2 cellular contexts compared by ENCODE assay signal in the genomic region with DNA sequence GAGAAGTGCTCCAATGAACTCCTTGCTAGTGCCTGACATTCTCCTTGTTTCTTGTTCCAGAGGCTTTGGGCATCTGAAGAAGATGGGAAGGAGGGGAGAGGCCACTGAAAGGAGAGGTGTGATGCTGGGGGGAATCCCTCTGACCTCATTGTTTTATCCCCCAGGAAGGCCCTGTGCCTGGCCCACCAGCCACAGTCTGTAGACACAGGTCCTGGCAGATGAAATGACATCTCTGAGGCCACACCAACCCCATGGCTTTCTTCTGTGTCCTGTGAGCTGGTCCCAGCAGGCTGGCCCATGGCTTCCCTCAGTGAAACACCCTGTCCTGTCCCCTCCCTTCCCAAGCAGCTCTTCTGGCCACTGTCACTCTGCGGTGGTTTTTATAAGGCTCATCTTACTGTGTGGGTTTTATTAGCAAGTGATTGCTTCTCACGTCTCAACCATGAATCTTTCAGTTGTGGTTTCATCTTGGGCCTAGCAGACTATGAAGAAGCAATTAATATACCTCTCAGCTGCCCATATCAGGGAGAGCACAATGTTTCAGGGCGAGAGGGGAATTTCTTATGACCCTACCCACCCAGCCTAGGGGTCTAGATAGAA.
TF ChIP-seq lines count a peak whose summit lies in the region.

No MANE protein-coding gene starts in this region.

TF ChIP-seq in IMR-90, 13 proteins besides CTCF, POLR2A, EP300 and RAD21:
- TF ChIP-seq NFE2L2 (IDR thresholded peaks at IDR 0.05; ENCODE audit: low read depth, low read length) (no peak), MXI1 (IDR thresholded peaks at IDR 0.05; ENCODE audit: borderline replicate concordance, low read depth, low read length) (no peak), MAZ (IDR thresholded peaks at IDR 0.05; ENCODE audit: borderline replicate concordance, low read depth, low read length) (no peak), RCOR1 (IDR thresholded peaks at IDR 0.05; ENCODE audit: insufficient replicate concordance, low read length) (no peak), RFX5 (IDR thresholded peaks at IDR 0.05; ENCODE audit: low read depth, low read length) (no peak), SMC3 (IDR thresholded peaks at IDR 0.05; ENCODE audit: low read depth, low read length) (no peak), CHD1 (IDR thresholded peaks at IDR 0.05; ENCODE audit: low read depth, low read length) (no peak), CEBPB (IDR thresholded peaks at IDR 0.05; ENCODE audit: low read depth, low read length) (no peak), MAFK (IDR thresholded peaks at IDR 0.05; ENCODE audit: low read depth, low read length) (no peak), BHLHE40 (IDR thresholded peaks at IDR 0.05; ENCODE audit: low read depth, low read length) (no peak), FOS (IDR thresholded peaks at IDR 0.05; ENCODE audit: low read depth, low read length) (no peak)
- TF ChIP-seq, protein P1, sequence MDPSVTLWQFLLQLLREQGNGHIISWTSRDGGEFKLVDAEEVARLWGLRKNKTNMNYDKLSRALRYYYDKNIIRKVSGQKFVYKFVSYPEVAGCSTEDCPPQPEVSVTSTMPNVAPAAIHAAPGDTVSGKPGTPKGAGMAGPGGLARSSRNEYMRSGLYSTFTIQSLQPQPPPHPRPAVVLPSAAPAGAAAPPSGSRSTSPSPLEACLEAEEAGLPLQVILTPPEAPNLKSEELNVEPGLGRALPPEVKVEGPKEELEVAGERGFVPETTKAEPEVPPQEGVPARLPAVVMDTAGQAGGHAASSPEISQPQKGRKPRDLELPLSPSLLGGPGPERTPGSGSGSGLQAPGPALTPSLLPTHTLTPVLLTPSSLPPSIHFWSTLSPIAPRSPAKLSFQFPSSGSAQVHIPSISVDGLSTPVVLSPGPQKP (IDR thresholded peaks at IDR 0.05; ENCODE audit: borderline replicate concordance, low read depth, low read length), result no peak
- TF ChIP-seq, protein P2, sequence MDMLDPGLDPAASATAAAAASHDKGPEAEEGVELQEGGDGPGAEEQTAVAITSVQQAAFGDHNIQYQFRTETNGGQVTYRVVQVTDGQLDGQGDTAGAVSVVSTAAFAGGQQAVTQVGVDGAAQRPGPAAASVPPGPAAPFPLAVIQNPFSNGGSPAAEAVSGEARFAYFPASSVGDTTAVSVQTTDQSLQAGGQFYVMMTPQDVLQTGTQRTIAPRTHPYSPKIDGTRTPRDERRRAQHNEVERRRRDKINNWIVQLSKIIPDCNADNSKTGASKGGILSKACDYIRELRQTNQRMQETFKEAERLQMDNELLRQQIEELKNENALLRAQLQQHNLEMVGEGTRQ (IDR thresholded peaks at IDR 0.05; ENCODE audit: low read depth, low read length), result no peak

TF ChIP-seq in HepG2, 621 proteins besides CTCF, POLR2A, EP300 and RAD21:
- no peak for TF ChIP-seq HNRNPLL (IDR thresholded peaks at IDR 0.05; ENCODE audit: low read depth, low read length, poor library complexity, severe bottlenecking)
- no peak for TF ChIP-seq ZMYM2 (CRISPR knock-in tag; IDR thresholded peaks at IDR 0.05)
- no peak for TF ChIP-seq SALL1 (CRISPR knock-in tag; IDR thresholded peaks at IDR 0.05)
- TF ChIP-seq THAP11 (CRISPR knock-in tag; IDR thresholded peaks at IDR 0.05), result no peak
- no peak for TF ChIP-seq ZNF3 (CRISPR knock-in tag; IDR thresholded peaks at IDR 0.05)
- no peak for TF ChIP-seq ZNF331 (CRISPR knock-in tag; IDR thresholded peaks at IDR 0.05)
- TF ChIP-seq ZSCAN9 (CRISPR knock-in tag; IDR thresholded peaks at IDR 0.05; ENCODE audit: borderline replicate concordance), result no peak
- TF ChIP-seq RORA (CRISPR knock-in tag; IDR thresholded peaks at IDR 0.05), result no peak
- no peak for TF ChIP-seq NRL (CRISPR knock-in tag; IDR thresholded peaks at IDR 0.05; ENCODE audit: borderline replicate concordance)
- TF ChIP-seq PLRG1 (conservative IDR thresholded peaks at IDR 0.05), result no peak
- TF ChIP-seq MED8 (CRISPR knock-in tag; IDR thresholded peaks at IDR 0.05; ENCODE audit: insufficient replicate concordance), result no peak
- TF ChIP-seq, protein P3, sequence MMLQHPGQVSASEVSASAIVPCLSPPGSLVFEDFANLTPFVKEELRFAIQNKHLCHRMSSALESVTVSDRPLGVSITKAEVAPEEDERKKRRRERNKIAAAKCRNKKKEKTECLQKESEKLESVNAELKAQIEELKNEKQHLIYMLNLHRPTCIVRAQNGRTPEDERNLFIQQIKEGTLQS (CRISPR knock-in tag; IDR thresholded peaks at IDR 0.05), result no peak
- no peak for TF ChIP-seq ZSCAN21 (CRISPR knock-in tag; IDR thresholded peaks at IDR 0.05; ENCODE audit: borderline replicate concordance)
- no peak for TF ChIP-seq EEA1 (CRISPR knock-in tag; IDR thresholded peaks at IDR 0.05; ENCODE audit: borderline replicate concordance)
- no peak for TF ChIP-seq KDM1A (CRISPR knock-in tag; IDR thresholded peaks at IDR 0.05)
- TF ChIP-seq HES4 (CRISPR knock-in tag; IDR thresholded peaks at IDR 0.05; ENCODE audit: borderline replicate concordance), result no peak
- TF ChIP-seq RBM39 (IDR thresholded peaks at IDR 0.05; ENCODE audit: low read depth, low read length, poor library complexity, severe bottlenecking), result no peak
- TF ChIP-seq SIX4 (CRISPR knock-in tag; IDR thresholded peaks at IDR 0.05), result no peak
- TF ChIP-seq HOXA3 (CRISPR knock-in tag; IDR thresholded peaks at IDR 0.05), result no peak
